ENCODE assay signal across 7 cellular contexts in the genomic region with DNA sequence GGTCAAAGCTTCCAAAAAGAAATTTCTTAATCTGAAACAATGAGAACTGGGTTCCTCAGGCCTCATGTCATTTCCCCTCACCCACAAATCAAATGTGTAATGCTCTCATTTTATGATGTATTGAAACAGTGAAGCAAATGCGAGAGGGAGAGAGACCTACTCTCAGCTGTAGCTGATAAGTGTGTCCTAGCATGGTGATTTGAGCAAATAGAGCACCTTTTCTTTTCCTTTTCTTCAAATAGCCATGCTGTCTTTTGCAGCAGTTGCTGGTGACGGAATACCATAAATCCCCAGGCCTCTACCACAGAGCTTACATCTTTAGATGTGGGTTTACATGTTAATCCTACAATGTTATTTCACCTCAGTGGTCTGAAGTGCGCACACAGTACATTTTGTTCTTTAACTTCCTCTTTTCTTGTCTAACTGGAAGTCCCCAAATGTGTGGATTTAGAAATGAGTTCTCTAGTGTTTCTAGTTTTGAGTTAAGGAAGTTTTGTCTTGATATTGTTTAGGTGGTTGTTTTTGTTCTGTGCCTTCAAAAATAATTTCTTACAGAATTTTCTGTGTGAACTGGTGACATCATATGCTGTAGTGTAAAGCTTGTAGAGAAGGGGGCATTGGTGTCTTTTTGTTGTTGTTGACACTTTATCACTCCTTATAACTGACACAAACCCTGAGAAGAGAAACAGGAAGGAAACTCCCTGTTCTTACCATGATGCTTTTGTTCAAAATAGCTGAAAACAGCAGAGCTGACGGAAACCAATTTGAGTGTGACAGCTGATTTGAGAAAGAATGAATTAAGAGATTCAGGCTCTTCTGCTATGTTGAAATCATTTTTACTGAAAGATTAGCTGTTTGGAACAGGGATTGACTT. TPM values are rescaled to one million over a fixed set of nuclear protein-coding genes. Genes with fewer than 3 reads are reported as not detected.
A peak's percentile ranks its signal among the peaks of the same experiment; 100 is the strongest.
DNase-seq lines count a peak whose midpoint lies in the region; ATAC-seq lines count a peak whose summit lies in the region.

No MANE protein-coding gene starts in this region.

- H3K9ac ChIP-seq in duodenal mucosa (ENCODE audit: low read depth in 1 of 2, low read length in 2 of 2) = peak overlapping the region; percentile 63 to 79

- peak overlapping the region; percentile 84 for H3K27ac ChIP-seq in duodenal mucosa (ENCODE audit: low read depth, low read length)

- no peaks in the 10 kb centered on the region for H3K27me3 ChIP-seq in duodenal mucosa (ENCODE audit: control insufficient read depth in 1 of 2, insufficient read depth in 2 of 2, low read length in 2 of 2)

- H3K9me3 ChIP-seq in duodenal mucosa (ENCODE audit: control insufficient read depth in 1 of 2, low read length in 2 of 2) = no peaks in the 10 kb centered on the region

- no peaks in the 10 kb centered on the region for H3K36me3 ChIP-seq in duodenal mucosa (ENCODE audit: control insufficient read depth in 1 of 2, insufficient read depth in 2 of 2, low read length in 2 of 2)

- ATAC-seq in GM19328 (IDR thresholded peaks at IDR 0.05; ENCODE audit: unreplicated experiment) (peak; percentile 53), HG03097 (IDR thresholded peaks at IDR 0.05; ENCODE audit: low FRiP score, unreplicated experiment) (peak; percentile 64)

- DNase-seq in T-helper 1 cell = peak; percentile 30 to 90 (median 70)
- DNase-seq in pons (ENCODE audit: low spot score) = peak; percentile 92
- DNase-seq in NCI-H2029 (lab: John Stamatoyannopoulos, UW) = no peak
- no peak for DNase-seq in HT-29 (ENCODE audit: low spot score)

- peaks cover 54 to 58% of the 10 kb centered on the region in 2 donors for H3K4me1 ChIP-seq in duodenal mucosa (ENCODE audit: control insufficient read depth in 1 of 2, insufficient read depth in 2 of 2, low read length in 2 of 2)

- peak overlapping the region; percentile 1 to 40 for H3K4me3 ChIP-seq in duodenal mucosa (ENCODE audit: low read depth in 1 of 2, low read length in 2 of 2)

RNA-seq across cellular contexts. Expression of a gene that starts 12.1 kb away (rescaled TPM):
- total RNA-seq in HT-29 (2014; rRNA removed; shearing (Covaris generic)) = 12.9 and 14.1 TPM in 2 replicates

Comparison
In these comparisons a context has a peak if more than half of its experiments do, and no peak if none do; other contexts are left out.
1. DNase-seq: peak in T-helper 1 cell (5 of 5) and pons (single experiment); none in NCI-H2029 (single experiment) and HT-29 (single experiment).